ENCODE assay signal across 10 cellular contexts in genomic region chr11:10898763-10899541, GRCh38. TPM values are rescaled to one million over a fixed set of nuclear protein-coding genes. Genes with fewer than 3 reads are reported as not detected.
DNase-seq lines count a peak whose midpoint lies in the region; ATAC-seq and TF ChIP-seq lines count a peak whose summit lies in the region.
"Had no signal": no experiment of that assay in that cellular context is flagged by ENCODE, and none has a peak within 500 bp of the region (broad histone marks: within the 10 kb centered on the region; RNA-seq: fewer than 3 reads in every experiment).

No MANE protein-coding gene starts in this region.

- peak overlapping the region; percentile 59 for H3K9ac ChIP-seq in fibroblast of lung (ENCODE audit: insufficient read depth, low read length)

- H3K36me3 Mint-ChIP-seq in Caco-2 (ENCODE audit: insufficient read depth, unreplicated experiment): peaks cover 5% of the 10 kb centered on the region
- H3K36me3 Mint-ChIP-seq: activated naive CD8-positive, alpha-beta T cell treated with anti-CD3 and anti-CD28 coated beads, Interleukin-2, amount 10 ng/mL, durations not matched to agents 7 days and 5 days had no signal

- BruUV-seq in Caco-2 (replicated peaks; lab: Mats Ljungman, UMichigan): TSS peak; percentile 93

- H3K4me3 Mint-ChIP-seq in Caco-2 (ENCODE audit: unreplicated experiment): peak overlapping the region; percentile 55
- H3K4me3 Mint-ChIP-seq: activated naive CD8-positive, alpha-beta T cell treated with anti-CD3 and anti-CD28 coated beads, Interleukin-2, amount 10 ng/mL, durations not matched to agents 7 days and 5 days had no signal

- intact Hi-C loops in Caco-2 (cut with micrococcal nuclease; ENCODE audit: unreplicated experiment): loop anchor here (2.0 kb wide), 1 partner anchor 90 kb away; the partner anchor contains the start of gene EIF4G2
- intact Hi-C loops in gastrocnemius medialis (cut with DNase I; ENCODE audit: low total_unique reads): no loop called here

- DNase-seq in Caco-2 (no peak), RWPE2 (ENCODE audit: low spot score) (no peak), fibroblast of lung (ENCODE audit: low read depth in 2 of 2) (no peak), gastrocnemius medialis (peak; percentile 35 to 83), dedifferentiated amniotic fluid mesenchymal stem cell (ENCODE audit: extremely low spot score) (no peak), mesenteric fat pad (ENCODE audit: low spot score) (no peak)
- DNase-seq: activated naive CD8-positive, alpha-beta T cell treated with anti-CD3 and anti-CD28 coated beads, Interleukin-2, amount 10 ng/mL, durations not matched to agents 7 days and 5 days; stimulated activated CD4-positive, alpha-beta T cell treated with anti-CD3 and anti-CD28 coated beads, Interleukin-4, amount 100 ng/mL, for 24 hours had no signal

- H3K27ac Mint-ChIP-seq in Caco-2 (ENCODE audit: unreplicated experiment): peak overlapping the region; percentile 86
- H3K27ac Mint-ChIP-seq: activated naive CD8-positive, alpha-beta T cell treated with anti-CD3 and anti-CD28 coated beads, Interleukin-2, amount 10 ng/mL, durations not matched to agents 7 days and 5 days had no signal

- no peaks in the 10 kb centered on the region for H3K9me3 ChIP-seq in Caco-2
- H3K9me3 ChIP-seq in RWPE2 (ENCODE audit: severe bottlenecking): no peaks in the 10 kb centered on the region
- H3K9me3 ChIP-seq in fibroblast of lung (ENCODE audit: control insufficient read depth, insufficient read depth, low read depth, low read length): no peaks in the 10 kb centered on the region
- no peaks in the 10 kb centered on the region for H3K9me3 ChIP-seq in gastrocnemius medialis

- no peaks in the 10 kb centered on the region for H3K27me3 Mint-ChIP-seq in Caco-2 (ENCODE audit: insufficient read depth, unreplicated experiment)
- H3K27me3 Mint-ChIP-seq: activated naive CD8-positive, alpha-beta T cell treated with anti-CD3 and anti-CD28 coated beads, Interleukin-2, amount 10 ng/mL, durations not matched to agents 7 days and 5 days had no signal

- peaks cover 42% of the 10 kb centered on the region for H3K4me1 ChIP-seq in Caco-2
- H3K4me1 ChIP-seq in RWPE2 (ENCODE audit: insufficient read depth, poor library complexity, severe bottlenecking): peaks cover 48% of the 10 kb centered on the region
- peaks cover 30% of the 10 kb centered on the region for H3K4me1 ChIP-seq in fibroblast of lung (ENCODE audit: control insufficient read depth, extremely low read depth, insufficient read depth, low read length)
- H3K4me1 ChIP-seq in gastrocnemius medialis: peaks cover 64 to 76% of the 10 kb centered on the region in 2 donors

- peaks cover 61% of the 10 kb centered on the region for H3K4me1 Mint-ChIP-seq in Caco-2 (ENCODE audit: low read depth, unreplicated experiment)

- no peak for ATAC-seq in RWPE2 (ENCODE audit: low read depth)
- peak; percentile 25 to 43 for ATAC-seq in gastrocnemius medialis
- ATAC-seq in GM21381 (IDR thresholded peaks at IDR 0.05; ENCODE audit: unreplicated experiment): no peak
- ATAC-seq in HG02970 (IDR thresholded peaks at IDR 0.05; ENCODE audit: low FRiP score, unreplicated experiment): no peak

- peak overlapping the region; percentile 83 for H3K4me2 ChIP-seq in fibroblast of lung (ENCODE audit: extremely low read depth, insufficient read depth, low read length)

- peaks cover 7% of the 10 kb centered on the region for H3K79me2 ChIP-seq in fibroblast of lung (ENCODE audit: control insufficient read depth, insufficient read depth, low read length)

- CTCF ChIA-PET in Caco-2 (lab: Charles Lee): interaction anchor here (1.0 to 2.5 kb wide), 5 partner anchors 13 to 90 kb away, joined by 3 to 9 read pairs (median 5); partner anchors contain the start of genes EIF4G2 and ZBED5

- TF ChIP-seq POLR2A in gastrocnemius medialis (IDR thresholded peaks at IDR 0.05): peak; percentile 12 to 41

- H3K36me3 ChIP-seq in Caco-2 (ENCODE audit: control insufficient read depth, insufficient read depth, low read length): no peaks in the 10 kb centered on the region
- no peaks in the 10 kb centered on the region for H3K36me3 ChIP-seq in RWPE2 (ENCODE audit: low read depth)
- no peaks in the 10 kb centered on the region for H3K36me3 ChIP-seq in fibroblast of lung (ENCODE audit: control insufficient read depth, insufficient read depth, low read length)
- no peaks in the 10 kb centered on the region for H3K36me3 ChIP-seq in gastrocnemius medialis

- peak overlapping the region; percentile 100 for H3K27ac ChIP-seq in RWPE2 (ENCODE audit: poor library complexity, severe bottlenecking)
- H3K27ac ChIP-seq in fibroblast of lung (ENCODE audit: insufficient read depth, low read length): peak overlapping the region; percentile 97
- peak overlapping the region; percentile 88 to 96 (median 94) for H3K27ac ChIP-seq in gastrocnemius medialis

- H4K20me1 ChIP-seq in fibroblast of lung (ENCODE audit: control insufficient read depth, extremely low read depth, insufficient read depth, low read length): no peaks in the 10 kb centered on the region

- TF ChIP-seq CTCF in Caco-2 (IDR thresholded peaks at IDR 0.05; ENCODE audit: insufficient read depth in 1 of 2, low read depth in 1 of 2, low read length in 1 of 2, severe bottlenecking in 1 of 2, unreplicated experiment in 1 of 2) (no peak), RWPE2 (IDR thresholded peaks at IDR 0.05; ENCODE audit: poor library complexity, severe bottlenecking) (no peak), fibroblast of lung (conservative IDR thresholded peaks at IDR 0.05 in 1 of 2, IDR thresholded peaks at IDR 0.05 in 1 of 2; ENCODE audit: low read depth in 1 of 2, low read length in 2 of 2) (no peak), gastrocnemius medialis (IDR thresholded peaks at IDR 0.05 in 4 of 5, conservative IDR thresholded peaks at IDR 0.05 in 1 of 5) (no peak)

- no peaks in the 10 kb centered on the region for H3K9me3 Mint-ChIP-seq in Caco-2 (ENCODE audit: unreplicated experiment)
- H3K9me3 Mint-ChIP-seq: activated naive CD8-positive, alpha-beta T cell treated with anti-CD3 and anti-CD28 coated beads, Interleukin-2, amount 10 ng/mL, durations not matched to agents 7 days and 5 days had no signal

- in situ Hi-C loops in gastrocnemius medialis (cut with MboI; ENCODE audit: low sequenced_read_pairs in 4 of 4): no loop called here

- no peaks in the 10 kb centered on the region for H3K27me3 ChIP-seq in Caco-2 (replicated peaks; ENCODE audit: control insufficient read depth, insufficient read depth, low read length)
- no peaks in the 10 kb centered on the region for H3K27me3 ChIP-seq in RWPE2 (ENCODE audit: insufficient read depth, poor library complexity, severe bottlenecking)
- H3K27me3 ChIP-seq in fibroblast of lung (ENCODE audit: control insufficient read depth, insufficient read depth, low read length): no peaks in the 10 kb centered on the region
- no peaks in the 10 kb centered on the region for H3K27me3 ChIP-seq in gastrocnemius medialis

- POLR2A ChIA-PET in Caco-2 (lab: Charles Lee): interaction anchor here (1.0 to 3.3 kb wide), 4 partner anchors 26 to 1169 kb away, joined by 5 to 46 read pairs (median 16); partner anchors contain the start of genes EIF4G2 and ZBED5

- H3K4me3 ChIP-seq in Caco-2 (ENCODE audit: low read depth, low read length) (no peak overlapping the region), RWPE2 (ENCODE audit: severe bottlenecking) (no peak overlapping the region), fibroblast of lung (replicated peaks in 1 of 4; ENCODE audit: control extremely low read depth in 1 of 4, insufficient read depth in 1 of 4, low read depth in 3 of 4, low read length in 4 of 4) (peak overlapping the region; percentile 13 to 60 (median 41)), gastrocnemius medialis (peak overlapping the region; percentile 1 to 55 (median 46))

- H2AFZ ChIP-seq in fibroblast of lung (ENCODE audit: low read length): no peak overlapping the region

RNA-seq across cellular contexts. Expression of gene ZBED5, which starts 41.1 kb away (rescaled TPM):
- total RNA-seq in Caco-2 (2022): 42.1 and 53.2 TPM in 2 replicates
- total RNA-seq in fibroblast of lung: 22.6 and 29.4 TPM in 2 replicates
- 54.2 and 61.3 TPM in 2 replicates for polyA plus RNA-seq in fibroblast of lung
- 22.2 and 30.6 TPM in 2 replicates for polyA plus RNA-seq in fibroblast of lung (2012)
- polyA minus RNA-seq in fibroblast of lung (ENCODE audit: low replicate concordance): 278 and 351 TPM in 2 replicates
- 10 to 100 TPM; 11.3 to 36.3 (median 18.5) TPM for total RNA-seq in gastrocnemius medialis
- 25.9 TPM for total RNA-seq in mesenteric fat pad

Comparison
In these comparisons a context has a peak if more than half of its experiments do, and no peak if none do; other contexts are left out.
1. DNase-seq: peak in gastrocnemius medialis (2 of 2); none in Caco-2 (0 of 2), RWPE2 (single experiment), fibroblast of lung (0 of 2), dedifferentiated amniotic fluid mesenchymal stem cell (single experiment) and mesenteric fat pad (single experiment).
2. H3K4me3 ChIP-seq: peak in fibroblast of lung (4 of 4) and gastrocnemius medialis (4 of 4); none in Caco-2 (single experiment) and RWPE2 (single experiment).
3. ATAC-seq: peak in gastrocnemius medialis (2 of 2); none in RWPE2 (single experiment), GM21381 (single experiment) and HG02970 (single experiment).
4. Peak in every context shown above with its lines, with median percentiles within 50 percentile points of each other: H3K27ac ChIP-seq.